In genomic region chr11:17353228-17354021, GRCh38 we compare ENCODE assay signal across 1 cellular context.
TF ChIP-seq lines count a peak whose summit lies in the region.

No MANE protein-coding gene starts in this region.

TF ChIP-seq in SK-N-SH, 30 proteins besides CTCF, POLR2A, EP300 and RAD21 (continued from another document):
- TF ChIP-seq ZBTB33 (IDR thresholded peaks at IDR 0.05; ENCODE audit: borderline replicate concordance, low read depth) (no peak), ELF1 (IDR thresholded peaks at IDR 0.05) (peak; percentile 56), CHD2 (IDR thresholded peaks at IDR 0.05; ENCODE audit: low read length, partially characterized antibody) (peak; percentile 66), MXI1 (IDR thresholded peaks at IDR 0.05; ENCODE audit: low read depth, low read length) (peak; percentile 88), FOXJ3 (CRISPR knock-in tag; IDR thresholded peaks at IDR 0.05) (no peak), RCOR1 (IDR thresholded peaks at IDR 0.05; ENCODE audit: low read length) (0 out of 2 replicates have a peak, but pooled peaks have one; percentile 30), GATA2 (CRISPR knock-in tag; IDR thresholded peaks at IDR 0.05) (no peak)
